ENCODE assay signal across 17 cellular contexts in the genomic region with DNA sequence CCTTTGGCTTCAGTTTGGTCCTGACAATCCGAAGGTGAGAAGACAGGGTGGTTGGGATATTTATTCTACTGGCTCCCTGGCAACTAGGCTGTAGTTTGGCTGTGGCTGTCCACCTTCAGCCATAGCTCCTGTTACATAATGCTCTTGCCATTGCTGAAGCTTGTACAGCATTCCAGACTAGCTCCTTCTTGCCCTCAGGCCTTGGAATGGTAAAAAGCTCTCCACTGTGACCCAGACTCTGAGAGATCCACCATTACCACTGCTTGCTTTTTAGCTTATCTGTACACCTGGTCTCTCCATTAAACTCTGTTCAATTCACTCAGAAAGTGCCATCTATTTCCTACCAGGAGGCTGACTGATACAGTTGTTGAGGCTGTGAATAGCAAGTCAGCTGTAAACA.
DNase-seq lines count a peak whose midpoint lies in the region; ATAC-seq and TF ChIP-seq lines count a peak whose summit lies in the region.
"Had no signal": no experiment of that assay in that cellular context is flagged by ENCODE, and none has a peak within 500 bp of the region (broad histone marks: within the 10 kb centered on the region; RNA-seq: fewer than 3 reads in every experiment).

No MANE protein-coding gene starts in this region.

- H3K27ac Mint-ChIP-seq in CD8-positive, alpha-beta T cell = no peak overlapping the region
- H3K27ac Mint-ChIP-seq: B cell; CD4-positive, CD25-positive, alpha-beta regulatory T cell; IgD-negative memory B cell had no signal

- peaks cover 10% of the 10 kb centered on the region for H3K9me3 Mint-ChIP-seq in CD8-positive, alpha-beta T cell

- H3K4me3 ChIP-seq in RWPE2 (ENCODE audit: severe bottlenecking) = no peak overlapping the region
- H3K4me3 ChIP-seq in CD8-positive, alpha-beta T cell (ENCODE audit: low read depth, low read length) = no peak overlapping the region

- no peaks in the 10 kb centered on the region for H3K4me1 Mint-ChIP-seq in CD8-positive, alpha-beta T cell (ENCODE audit: low read depth)
- H3K4me1 Mint-ChIP-seq: CD4-positive, CD25-positive, alpha-beta regulatory T cell had no signal

- H3K27ac ChIP-seq in RWPE2 (ENCODE audit: poor library complexity, severe bottlenecking) = no peak overlapping the region
- no peak overlapping the region for H3K27ac ChIP-seq in CD8-positive, alpha-beta T cell (ENCODE audit: low read depth, low read length)

- H3K27me3 ChIP-seq in RWPE2 (ENCODE audit: insufficient read depth, poor library complexity, severe bottlenecking) = peaks cover 3% of the 10 kb centered on the region
- no peaks in the 10 kb centered on the region for H3K27me3 ChIP-seq in CD8-positive, alpha-beta T cell (ENCODE audit: insufficient read depth, low read length)

- intact Hi-C loops in left ventricle myocardium superior (cut with micrococcal nuclease) (no loop called here), left cardiac atrium (cut with DNase I) (no loop called here)
- intact Hi-C loops in CD8-positive, alpha-beta T cell (cut with DNase I, micrococcal nuclease) = no loop called here

- no peak overlapping the region for H3K4me3 Mint-ChIP-seq in CD8-positive, alpha-beta T cell
- H3K4me3 Mint-ChIP-seq: B cell; CD4-positive, CD25-positive, alpha-beta regulatory T cell; H9; IgD-negative memory B cell had no signal

- peak; percentile 67 for ATAC-seq in left ventricle myocardium superior
- no peak for ATAC-seq in left cardiac atrium
- peak; percentile 14; the same call in 1 of the 3 replicates for ATAC-seq in RWPE2 (ENCODE audit: low read depth)
- no peak for ATAC-seq in CD8-positive, alpha-beta T cell
- ATAC-seq: HepG2 had no signal

- DNase-seq in left ventricle myocardium superior (no peak), left cardiac atrium (no peak), RWPE2 (ENCODE audit: low spot score) (no peak), islet precursor cell (peak; percentile 85), KG1 (lab: John Stamatoyannopoulos, UW) (no peak), NCI-H2171 treated with DMSO at 0.1 percent for 48 hours (lab: John Stamatoyannopoulos, UW) (no peak)
- DNase-seq in CD8-positive, alpha-beta T cell = no peak
- DNase-seq: C1 segment of cervical spinal cord; CD4-positive, CD25-positive, alpha-beta regulatory T cell; DMS153; DMS79; GF-D8; GOT3; H9 had no signal

- TF ChIP-seq CTCF in RWPE2 (IDR thresholded peaks at IDR 0.05; ENCODE audit: poor library complexity, severe bottlenecking) = no peak
- no peak for TF ChIP-seq CTCF in CD8-positive, alpha-beta T cell (IDR thresholded peaks at IDR 0.05)

- H3K4me1 ChIP-seq in RWPE2 (ENCODE audit: insufficient read depth, poor library complexity, severe bottlenecking) = peaks cover 8% of the 10 kb centered on the region
- H3K4me1 ChIP-seq in CD8-positive, alpha-beta T cell (ENCODE audit: insufficient read depth, low read length) = no peaks in the 10 kb centered on the region

- H3K27me3 Mint-ChIP-seq in CD8-positive, alpha-beta T cell (ENCODE audit: low read depth) = no peaks in the 10 kb centered on the region
- H3K27me3 Mint-ChIP-seq: B cell; CD4-positive, CD25-positive, alpha-beta regulatory T cell; IgD-negative memory B cell had no signal

- H3K36me3 Mint-ChIP-seq in CD8-positive, alpha-beta T cell = no peaks in the 10 kb centered on the region
- H3K36me3 Mint-ChIP-seq: CD4-positive, CD25-positive, alpha-beta regulatory T cell had no signal

- no peaks in the 10 kb centered on the region for H3K9me3 ChIP-seq in RWPE2 (ENCODE audit: severe bottlenecking)
- no peaks in the 10 kb centered on the region for H3K9me3 ChIP-seq in CD8-positive, alpha-beta T cell (ENCODE audit: low read length)

- POLR2A ChIA-PET in CD8-positive, alpha-beta T cell (lab: Charles Lee) = no interaction called here

- CTCF ChIA-PET in CD8-positive, alpha-beta T cell (lab: Charles Lee) = no interaction called here

- H3K36me3 ChIP-seq in RWPE2 (ENCODE audit: low read depth) = no peaks in the 10 kb centered on the region
- no peaks in the 10 kb centered on the region for H3K36me3 ChIP-seq in CD8-positive, alpha-beta T cell (ENCODE audit: insufficient read depth, low read length)

Comparison
In these comparisons a context has a peak if more than half of its experiments do, and no peak if none do; other contexts are left out.
1. ATAC-seq: peak in left ventricle myocardium superior (single experiment) and RWPE2 (single experiment); none in left cardiac atrium (0 of 2) and CD8-positive, alpha-beta T cell (single experiment).